Comparison of ENCODE assay signal across 8 cellular contexts in genomic region chr1:150235852-150236613, GRCh38. TPM values are rescaled to one million over a fixed set of nuclear protein-coding genes. Genes with fewer than 3 reads are reported as not detected.
DNase-seq lines count a peak whose midpoint lies in the region; ATAC-seq, FAIRE-seq and TF ChIP-seq lines count a peak whose summit lies in the region.

Gene ANP32E (minus strand): TSS chr1:150236112. CDS start chr1:150235786, 326 bp downstream.

- intact Hi-C loops in activated T-helper 2 cell treated with anti-CD3 and anti-CD28 coated beads, Interferon-gamma antibody, Interleukin-2, Interleukin-4, amounts not matched to agents 10 μg/mL and 5 μg/mL and 100 μg/mL, durations not matched to agents 14 hours and 24 hours and 36 hours (cut with micrococcal nuclease) = loop anchor here (1.0 to 10.0 kb wide), 7 partner anchors 23 to 919 kb away; partner anchors contain the start of genes APH1A, CIART, OTUD7B and TNFAIP8L2

- H3K27ac ChIP-seq in RWPE2 (ENCODE audit: poor library complexity, severe bottlenecking) = peak within 1 kb of the TSS; percentile 79

- peak within 1 kb of the TSS; percentile 97 for H3K27ac Mint-ChIP-seq in activated T-helper 2 cell treated with anti-CD3 and anti-CD28 coated beads, Interferon-gamma antibody, Interleukin-2, Interleukin-4, amounts not matched to agents 10 μg/mL and 5 μg/mL and 100 μg/mL, durations not matched to agents 14 hours and 24 hours and 36 hours
- peak within 1 kb of the TSS in 9 of 10 donors; percentile 70 to 99 (median 97) for H3K27ac Mint-ChIP-seq in naive thymus-derived CD8-positive, alpha-beta T cell

- peaks cover 6% of the 10 kb centered on the region for H3K4me1 ChIP-seq in RWPE2 (ENCODE audit: insufficient read depth, poor library complexity, severe bottlenecking)

- H3K9me3 ChIP-seq in RWPE2 (ENCODE audit: severe bottlenecking) = no peaks in the 10 kb centered on the region

- TF ChIP-seq POLR2A in H54 (IDR thresholded peaks at IDR 0.05; ENCODE audit: low read depth, low read length) = peak; percentile 96

- POLR2A ChIA-PET in naive thymus-derived CD8-positive, alpha-beta T cell (lab: Charles Lee) = interaction anchor here (0.6 to 4.8 kb wide), 23 partner anchors 16 to 1169 kb away, joined by 3 to 46 read pairs (median 4); partner anchors contain the start of genes APH1A, MCL1, PLEKHO1 and RPRD2

- peaks cover 19% of the 10 kb centered on the region for H3K36me3 Mint-ChIP-seq in activated T-helper 2 cell treated with anti-CD3 and anti-CD28 coated beads, Interferon-gamma antibody, Interleukin-2, Interleukin-4, amounts not matched to agents 10 μg/mL and 5 μg/mL and 100 μg/mL, durations not matched to agents 14 hours and 24 hours and 36 hours (ENCODE audit: low read depth)
- H3K36me3 Mint-ChIP-seq in naive thymus-derived CD8-positive, alpha-beta T cell = peaks cover 0 to 3% (median 0%) of the 10 kb centered on the region in 3 donors

- DNase-seq in ELF-1 (ENCODE audit: low read depth, low spot score) (peak; percentile 99), H54 (ENCODE audit: insufficient read length, low spot score) (peak; percentile 93), LoVo (ENCODE audit: low spot score) (peak; percentile 99), RWPE2 (ENCODE audit: low spot score) (peak; percentile 92), fibroblast of mammary gland (ENCODE audit: low read depth) (peak; percentile 100)
- DNase-seq in activated T-helper 2 cell treated with anti-CD3 and anti-CD28 coated beads, Interferon-gamma antibody, Interleukin-2, Interleukin-4, amounts not matched to agents 10 μg/mL and 5 μg/mL and 100 μg/mL, durations not matched to agents 14 hours and 24 hours and 36 hours (ENCODE audit: low spot score) = peak; percentile 95
- DNase-seq in naive thymus-derived CD8-positive, alpha-beta T cell = peak; percentile 79 to 98 (median 95)
- DNase-seq in stimulated activated naive CD4-positive, alpha-beta T cell (lab: John Stamatoyannopoulos, UW) = peak; percentile 86 to 98 (median 94)

- no peaks in the 10 kb centered on the region for H3K9me3 Mint-ChIP-seq in activated T-helper 2 cell treated with anti-CD3 and anti-CD28 coated beads, Interferon-gamma antibody, Interleukin-2, Interleukin-4, amounts not matched to agents 10 μg/mL and 5 μg/mL and 100 μg/mL, durations not matched to agents 14 hours and 24 hours and 36 hours
- H3K9me3 Mint-ChIP-seq in naive thymus-derived CD8-positive, alpha-beta T cell = no peaks in the 10 kb centered on the region

- H3K4me3 Mint-ChIP-seq in activated T-helper 2 cell treated with anti-CD3 and anti-CD28 coated beads, Interferon-gamma antibody, Interleukin-2, Interleukin-4, amounts not matched to agents 10 μg/mL and 5 μg/mL and 100 μg/mL, durations not matched to agents 14 hours and 24 hours and 36 hours (ENCODE audit: low read depth) = no peak within 1 kb of the TSS
- H3K4me3 Mint-ChIP-seq in naive thymus-derived CD8-positive, alpha-beta T cell = peak within 1 kb of the TSS in 6 of 10 donors; percentile 91 to 98 (median 98)

- H3K4me3 ChIP-seq in RWPE2 (ENCODE audit: severe bottlenecking) (peak within 1 kb of the TSS; percentile 67), fibroblast of mammary gland (ENCODE audit: control insufficient read depth, low read depth, low read length) (peak within 1 kb of the TSS; percentile 67)

- TF ChIP-seq CTCF in RWPE2 (IDR thresholded peaks at IDR 0.05; ENCODE audit: poor library complexity, severe bottlenecking) (no peak), fibroblast of mammary gland (conservative IDR thresholded peaks at IDR 0.05; ENCODE audit: control insufficient read depth, insufficient read depth, low read depth, low read length) (no peak)

- ATAC-seq in RWPE2 (ENCODE audit: low read depth) = peak; percentile 95
- peak; percentile 88 for ATAC-seq in naive thymus-derived CD8-positive, alpha-beta T cell

- peaks cover 8% of the 10 kb centered on the region for H3K36me3 ChIP-seq in RWPE2 (ENCODE audit: low read depth)

- peak; percentile 60 for FAIRE-seq in H54 (lab: Jason Lieb, UNC)

- H3K4me1 Mint-ChIP-seq in activated T-helper 2 cell treated with anti-CD3 and anti-CD28 coated beads, Interferon-gamma antibody, Interleukin-2, Interleukin-4, amounts not matched to agents 10 μg/mL and 5 μg/mL and 100 μg/mL, durations not matched to agents 14 hours and 24 hours and 36 hours (ENCODE audit: low read depth) = peaks cover 18% of the 10 kb centered on the region
- peaks cover 11 to 21% (median 20%) of the 10 kb centered on the region in 4 donors for H3K4me1 Mint-ChIP-seq in naive thymus-derived CD8-positive, alpha-beta T cell

- H3K27me3 ChIP-seq in RWPE2 (ENCODE audit: insufficient read depth, poor library complexity, severe bottlenecking) = no peaks in the 10 kb centered on the region

- peaks cover 1% of the 10 kb centered on the region for H3K27me3 Mint-ChIP-seq in activated T-helper 2 cell treated with anti-CD3 and anti-CD28 coated beads, Interferon-gamma antibody, Interleukin-2, Interleukin-4, amounts not matched to agents 10 μg/mL and 5 μg/mL and 100 μg/mL, durations not matched to agents 14 hours and 24 hours and 36 hours (ENCODE audit: low read depth)
- no peaks in the 10 kb centered on the region for H3K27me3 Mint-ChIP-seq in naive thymus-derived CD8-positive, alpha-beta T cell

RNA-seq across cellular contexts. Expression of gene ANP32E, which starts in this region (rescaled TPM):
- 195 and 198 TPM in 2 replicates for total RNA-seq in activated T-helper 2 cell treated with anti-CD3 and anti-CD28 coated beads, Interferon-gamma antibody, Interleukin-2, Interleukin-4, amounts not matched to agents 10 μg/mL and 5 μg/mL and 100 μg/mL, durations not matched to agents 14 hours and 24 hours and 36 hours
- 10 to 100 TPM; 44.8 to 51.3 TPM for total RNA-seq in naive thymus-derived CD8-positive, alpha-beta T cell
- polyA plus RNA-seq in naive thymus-derived CD8-positive, alpha-beta T cell = 10 to 100 TPM; 47.5 to 51.0 (median 50.3) TPM

Comparison
In these comparisons a context has a peak if more than half of its experiments do, and no peak if none do; other contexts are left out.
1. Peak in every context shown above with its lines: DNase-seq, ATAC-seq, H3K4me3 ChIP-seq and H3K27ac ChIP-seq.